ENCODE assay signal across 1 cellular context in genomic region chr15:101184830-101185229, GRCh38.
TF ChIP-seq lines count a peak whose summit lies in the region.

No MANE protein-coding gene starts in this region.

TF ChIP-seq in IMR-90, 13 proteins besides CTCF, POLR2A, EP300 and RAD21 (continued from another document):
- TF ChIP-seq MAZ (IDR thresholded peaks at IDR 0.05; ENCODE audit: borderline replicate concordance, low read depth, low read length) (no peak), NFE2L2 (IDR thresholded peaks at IDR 0.05; ENCODE audit: low read depth, low read length) (no peak), CHD1 (IDR thresholded peaks at IDR 0.05; ENCODE audit: low read depth, low read length) (no peak), SMC3 (IDR thresholded peaks at IDR 0.05; ENCODE audit: low read depth, low read length) (no peak), MXI1 (IDR thresholded peaks at IDR 0.05; ENCODE audit: borderline replicate concordance, low read depth, low read length) (no peak), MAFK (IDR thresholded peaks at IDR 0.05; ENCODE audit: low read depth, low read length) (no peak), BHLHE40 (IDR thresholded peaks at IDR 0.05; ENCODE audit: low read depth, low read length) (no peak), RCOR1 (IDR thresholded peaks at IDR 0.05; ENCODE audit: insufficient replicate concordance, low read length) (no peak), FOS (IDR thresholded peaks at IDR 0.05; ENCODE audit: low read depth, low read length) (no peak)
- TF ChIP-seq, protein P1, sequence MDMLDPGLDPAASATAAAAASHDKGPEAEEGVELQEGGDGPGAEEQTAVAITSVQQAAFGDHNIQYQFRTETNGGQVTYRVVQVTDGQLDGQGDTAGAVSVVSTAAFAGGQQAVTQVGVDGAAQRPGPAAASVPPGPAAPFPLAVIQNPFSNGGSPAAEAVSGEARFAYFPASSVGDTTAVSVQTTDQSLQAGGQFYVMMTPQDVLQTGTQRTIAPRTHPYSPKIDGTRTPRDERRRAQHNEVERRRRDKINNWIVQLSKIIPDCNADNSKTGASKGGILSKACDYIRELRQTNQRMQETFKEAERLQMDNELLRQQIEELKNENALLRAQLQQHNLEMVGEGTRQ (IDR thresholded peaks at IDR 0.05; ENCODE audit: low read depth, low read length), result no peak
